16 cellular contexts compared by ENCODE assay signal in genomic region chr2:141824790-141825189, GRCh38.
DNase-seq lines count a peak whose midpoint lies in the region; ATAC-seq, FAIRE-seq and TF ChIP-seq lines count a peak whose summit lies in the region.
"Had no signal": no experiment of that assay in that cellular context is flagged by ENCODE, and none has a peak within 500 bp of the region (broad histone marks: within the 10 kb centered on the region; RNA-seq: fewer than 3 reads in every experiment).

No MANE protein-coding gene starts in this region.

- no peak overlapping the region for H3T11ph ChIP-seq in H9 (ENCODE audit: low read length)

- peaks cover 12 to 17% of the 10 kb centered on the region in 2 experiments for H3K4me1 Mint-ChIP-seq in H9
- no peaks in the 10 kb centered on the region for H3K4me1 Mint-ChIP-seq in activated CD4-positive, alpha-beta T cell treated with anti-CD3 and anti-CD28 coated beads for 36 hours
- H3K4me1 Mint-ChIP-seq: CD4-positive, alpha-beta memory T cell had no signal

- H2BK15ac ChIP-seq in H9 (ENCODE audit: low read depth, low read length) (no peak overlapping the region), H1 (ENCODE audit: low read length) (no peak overlapping the region)

- H3K9me3 Mint-ChIP-seq in H9, result no peaks in the 10 kb centered on the region
- H3K9me3 Mint-ChIP-seq in activated CD4-positive, alpha-beta T cell treated with anti-CD3 and anti-CD28 coated beads for 36 hours (ENCODE audit: low read depth), result peaks cover 4% of the 10 kb centered on the region

- H3K9ac ChIP-seq in H9 (ENCODE audit: extremely low read depth, insufficient read length, low read length) (no peak overlapping the region), H1 (replicated peaks in 1 of 4; ENCODE audit: extremely low read depth in 1 of 4, low read depth in 3 of 4, low read length in 3 of 4) (no peak overlapping the region)

- H3K4ac ChIP-seq in H9 (ENCODE audit: low read depth, low read length) (no peak overlapping the region), H1 (replicated peaks; ENCODE audit: insufficient read length, low read depth, low read length) (no peak overlapping the region)

- H2BK5ac ChIP-seq in H9 (ENCODE audit: insufficient read length, low read length) (no peak overlapping the region), H1 (ENCODE audit: low read depth, low read length) (no peak overlapping the region)

- no peak overlapping the region for H4K5ac ChIP-seq in H9 (ENCODE audit: insufficient read length, low read depth, low read length)
- no peak overlapping the region for H4K5ac ChIP-seq in H1 (ENCODE audit: insufficient read length, low read depth, low read length)

- H3K18ac ChIP-seq in H9 (ENCODE audit: insufficient read length, low read depth, low read length), result no peak overlapping the region
- no peak overlapping the region for H3K18ac ChIP-seq in H1 (ENCODE audit: extremely low read depth, low read length)

- H3K23ac ChIP-seq in H9 (ENCODE audit: insufficient read length, low read depth, low read length), result no peak overlapping the region
- no peak overlapping the region for H3K23ac ChIP-seq in H1 (ENCODE audit: insufficient read length)

- H2AK5ac ChIP-seq in H9 (ENCODE audit: insufficient read length, low read length) (no peak overlapping the region), H1 (ENCODE audit: low read depth, low read length) (no peak overlapping the region)

- H2BK120ac ChIP-seq in H9 (ENCODE audit: low read depth, low read length, poor library complexity, severe bottlenecking) (no peak overlapping the region), H1 (replicated peaks; ENCODE audit: low read depth, low read length) (no peak overlapping the region)

- POLR2A ChIA-PET in H1 (lab: Charles Lee; ENCODE audit: partially characterized antibody), result no interaction called here
- POLR2A ChIA-PET in activated CD4-positive, alpha-beta T cell treated with anti-CD3 and anti-CD28 coated beads for 36 hours (lab: Charles Lee), result no interaction called here

- CTCF ChIA-PET in H1 (lab: Charles Lee; ENCODE audit: partially characterized antibody), result interaction anchor here (1.0 to 1.8 kb wide), 4 partner anchors 13 to 86 kb away, joined by 3 to 7 read pairs (median 4); no protein-coding TSS in a partner anchor
- CTCF ChIA-PET in activated CD4-positive, alpha-beta T cell treated with anti-CD3 and anti-CD28 coated beads for 36 hours (lab: Charles Lee), result no interaction called here

- WGBS in H9 (ENCODE audit: extremely low coverage, insufficient read length, low lambda C conversion rate), result no CpG with 5 or more reads among the region's 6 CpGs
- WGBS in H1 (ENCODE audit: extremely low coverage in 1 of 2, insufficient coverage in 1 of 2, insufficient read length in 1 of 2, insufficient replicate concordance in 2 of 2, low coverage in 1 of 2, low lambda C conversion rate in 2 of 2, missing lambda C conversion rate in 1 of 2), 2 experiments, result 63% methylated on average over 6 of the region's 6 CpGs; no CpG with 5 or more reads in 1 of the 2 experiments

- TF ChIP-seq EP300 in H1 (IDR thresholded peaks at IDR 0.05; ENCODE audit: borderline replicate concordance in 1 of 2, low read depth in 2 of 2, low read length in 2 of 2), result no peak

- TF ChIP-seq POLR2A in H1 (IDR thresholded peaks at IDR 0.05; ENCODE audit: control extremely low read depth in 1 of 2, low read depth in 2 of 2, low read length in 2 of 2), result no peak

- no peaks in the 10 kb centered on the region for H3K36me3 Mint-ChIP-seq in H9 (ENCODE audit: insufficient read depth in 1 of 3, low read depth in 3 of 3)
- H3K36me3 Mint-ChIP-seq in activated CD4-positive, alpha-beta T cell treated with anti-CD3 and anti-CD28 coated beads for 36 hours (ENCODE audit: low read depth), result no peaks in the 10 kb centered on the region
- H3K36me3 Mint-ChIP-seq: CD4-positive, alpha-beta memory T cell had no signal

- H3K14ac ChIP-seq in H9 (ENCODE audit: insufficient read depth, low read length) (no peak overlapping the region), H1 (ENCODE audit: insufficient read length) (no peak overlapping the region)

- H3K4me2 ChIP-seq in H9 (ENCODE audit: insufficient read depth, insufficient read length, low read length) (no peak overlapping the region), H1 (ENCODE audit: insufficient read depth in 1 of 2, low read depth in 2 of 2, low read length in 2 of 2) (no peak overlapping the region)

- H3K27ac ChIP-seq in H9 (ENCODE audit: insufficient read length, low read depth, low read length) (no peak overlapping the region), H1 (ENCODE audit: low read depth, low read length) (no peak overlapping the region), brain microvascular endothelial cell (no peak overlapping the region)

- peaks cover 5% of the 10 kb centered on the region; the same call in 1 of the 2 replicates for H3K4me1 ChIP-seq in H9 (ENCODE audit: insufficient read depth, low read length)
- H3K4me1 ChIP-seq in H1 (replicated peaks in 1 of 4; ENCODE audit: control insufficient read depth in 3 of 4, insufficient read depth in 4 of 4, low read length in 3 of 4), result no peaks in the 10 kb centered on the region; a peak in 1 of 7 replicates
- H3K4me1 ChIP-seq: HAP-1 had no signal

- H2AFZ ChIP-seq in H9 (ENCODE audit: low read length) (no peak overlapping the region), H1 (ENCODE audit: low read length) (0 out of 2 replicates have a peak overlapping the region, but pooled peaks have one; percentile 3)

- H3K36me3 ChIP-seq in H1 (ENCODE audit: control insufficient read depth in 2 of 4, insufficient read depth in 4 of 4, low read length in 3 of 4) (no peaks in the 10 kb centered on the region), brain microvascular endothelial cell (replicated peaks) (no peaks in the 10 kb centered on the region)
- H3K36me3 ChIP-seq: HAP-1 had no signal

- H3K56ac ChIP-seq in H9 (ENCODE audit: insufficient read length, low read depth, low read length) (no peak overlapping the region), H1 (replicated peaks; ENCODE audit: insufficient read length, low read depth, low read length) (no peak overlapping the region)

- DNase-seq in H9 (peak; percentile 31), H1 (ENCODE audit: low read depth in 1 of 2, low spot score in 2 of 2) (peak in 1 of 2 experiments; percentile 5), iPS DF 19.7 (ENCODE audit: low read depth, low spot score) (peak; percentile 9), NCI-H2171 (lab: John Stamatoyannopoulos, UW) (no peak), brain microvascular endothelial cell (no peak)
- no peak for DNase-seq in activated CD4-positive, alpha-beta T cell treated with anti-CD3 and anti-CD28 coated beads for 36 hours
- DNase-seq: C1 segment of cervical spinal cord, Calu3, COR-L47, DMS53, DMS79 treated with DMSO at 0.1 percent for 48 hours, HFFc6 had no signal

- no peaks in the 10 kb centered on the region for H4K20me1 ChIP-seq in H9 (ENCODE audit: control insufficient read depth, insufficient read depth, insufficient read length)
- no peaks in the 10 kb centered on the region for H4K20me1 ChIP-seq in H1 (replicated peaks in 1 of 2; ENCODE audit: control insufficient read depth in 1 of 2, insufficient read depth in 2 of 2, low read length in 2 of 2)

- no peaks in the 10 kb centered on the region for H3K79me2 ChIP-seq in H9 (ENCODE audit: insufficient read depth, low read length)
- no peaks in the 10 kb centered on the region for H3K79me2 ChIP-seq in H1 (ENCODE audit: control insufficient read depth in 1 of 2, insufficient read depth in 2 of 2, low read length in 2 of 2)

- H3K27me3 ChIP-seq in H9 (ENCODE audit: insufficient read depth, low read length) (no peaks in the 10 kb centered on the region), H1 (replicated peaks in 1 of 4; ENCODE audit: control insufficient read depth in 3 of 4, extremely low read depth in 1 of 4, insufficient read depth in 3 of 4, low read length in 3 of 4) (no peaks in the 10 kb centered on the region), brain microvascular endothelial cell (replicated peaks) (no peaks in the 10 kb centered on the region)

- TF ChIP-seq CTCF in H9 (conservative IDR thresholded peaks at IDR 0.05) (peak; percentile 30; the same call in 1 of the 3 replicates), H1 (IDR thresholded peaks at IDR 0.05; ENCODE audit: control extremely low read depth in 1 of 3, insufficient read depth in 1 of 3, low read depth in 1 of 3, low read length in 3 of 3) (no peak), brain microvascular endothelial cell (IDR thresholded peaks at IDR 0.05; ENCODE audit: low read depth, low read length, missing control alignments) (no peak)

- in situ Hi-C loops in brain microvascular endothelial cell (cut with HindIII; ENCODE audit: low pct_ligation_motif_present, low sequenced_read_pairs), result no loop called here

- H3K79me1 ChIP-seq in H9 (ENCODE audit: insufficient read depth, low read depth, low read length, poor library complexity, severe bottlenecking) (no peaks in the 10 kb centered on the region), H1 (ENCODE audit: low read depth, low read length) (no peaks in the 10 kb centered on the region)

- TF ChIP-seq RAD21 in H1 (IDR thresholded peaks at IDR 0.05 in 1 of 2, conservative IDR thresholded peaks at IDR 0.05 in 1 of 2; ENCODE audit: low read depth in 2 of 2, low read length in 2 of 2), result peak; percentile 14 to 31; a peak in 3 of 4 replicates

- H3K27ac Mint-ChIP-seq in H9, result peak overlapping the region in 2 of 3 experiments; percentile 29 to 30; a peak in 3 of 7 replicates
- no peak overlapping the region for H3K27ac Mint-ChIP-seq in activated CD4-positive, alpha-beta T cell treated with anti-CD3 and anti-CD28 coated beads for 36 hours
- H3K27ac Mint-ChIP-seq: CD4-positive, alpha-beta memory T cell; HFFc6 had no signal

- H3K4me3 ChIP-seq in H1 (ENCODE audit: extremely low read depth in 1 of 4, insufficient read depth in 2 of 4, low read depth in 3 of 4, low read length in 4 of 4) (no peak overlapping the region), brain microvascular endothelial cell (ENCODE audit: low read depth, low read length) (no peak overlapping the region)
- H3K4me3 ChIP-seq: HAP-1 had no signal

- no peak for ATAC-seq in activated CD4-positive, alpha-beta T cell treated with anti-CD3 and anti-CD28 coated beads for 36 hours

- H4K91ac ChIP-seq in H9 (ENCODE audit: insufficient read length, low read depth, low read length) (no peak overlapping the region), H1 (replicated peaks; ENCODE audit: insufficient read length, low read length) (no peak overlapping the region)

- FAIRE-seq in H1 (lab: Jason Lieb, UNC), result peak; percentile 52
- FAIRE-seq: G401.6, GM12892 had no signal

- no peak overlapping the region for H4K8ac ChIP-seq in H9 (replicated peaks; ENCODE audit: insufficient read length, low read depth, low read length)
- no peak overlapping the region for H4K8ac ChIP-seq in H1 (ENCODE audit: extremely low read depth, insufficient read depth, low read length)

- H3K9me3 ChIP-seq in H9 (ENCODE audit: control insufficient read depth, low read depth, low read length) (no peaks in the 10 kb centered on the region), H1 (ENCODE audit: insufficient read depth in 2 of 2, low read depth in 1 of 2, low read length in 1 of 2) (no peaks in the 10 kb centered on the region)
- H3K9me3 ChIP-seq: HAP-1 had no signal

- H3K23me2 ChIP-seq in H9 (ENCODE audit: insufficient read length, low read depth, low read length, poor library complexity, severe bottlenecking) (no peaks in the 10 kb centered on the region), H1 (ENCODE audit: low read depth, low read length) (no peaks in the 10 kb centered on the region)

- H2BK12ac ChIP-seq in H9 (ENCODE audit: insufficient read length, low read depth, low read length), result no peak overlapping the region
- H2BK12ac ChIP-seq in H1 (ENCODE audit: low read depth, low read length), result no peak overlapping the region

- no peak overlapping the region for H3K4me3 Mint-ChIP-seq in H9
- no peak overlapping the region for H3K4me3 Mint-ChIP-seq in activated CD4-positive, alpha-beta T cell treated with anti-CD3 and anti-CD28 coated beads for 36 hours
- H3K4me3 Mint-ChIP-seq: CD4-positive, alpha-beta memory T cell; HFFc6 had no signal

- intact Hi-C loops in activated CD4-positive, alpha-beta T cell treated with anti-CD3 and anti-CD28 coated beads for 36 hours (cut with DNase I, micrococcal nuclease), result no loop called here

- H2BK20ac ChIP-seq in H9 (ENCODE audit: low read depth, low read length, poor library complexity, severe bottlenecking) (no peak overlapping the region), H1 (ENCODE audit: low read length) (no peak overlapping the region)

- H3K27me3 Mint-ChIP-seq in H9 (ENCODE audit: low read depth), result no peaks in the 10 kb centered on the region
- no peaks in the 10 kb centered on the region for H3K27me3 Mint-ChIP-seq in activated CD4-positive, alpha-beta T cell treated with anti-CD3 and anti-CD28 coated beads for 36 hours
- H3K27me3 Mint-ChIP-seq: CD4-positive, alpha-beta memory T cell had no signal

Comparison
In these comparisons a context has a peak if more than half of its experiments do, and no peak if none do; other contexts are left out.
1. DNase-seq: peak in H9 (single experiment) and iPS DF 19.7 (single experiment); none in NCI-H2171 (single experiment), activated CD4-positive, alpha-beta T cell treated with anti-CD3 and anti-CD28 coated beads for 36 hours (single experiment) and brain microvascular endothelial cell (single experiment).